Comparison of ENCODE assay signal across 21 cellular contexts in genomic region chr4:132955146-132955545, GRCh38.
"Had no signal": no experiment of that assay in that cellular context is flagged by ENCODE, and none has a peak within 500 bp of the region (broad histone marks: within the 10 kb centered on the region; RNA-seq: fewer than 3 reads in every experiment).

No MANE protein-coding gene starts in this region.

- DNase-seq: activated CD4-positive, alpha-beta T cell treated with anti-CD3 and anti-CD28 coated beads, Interleukin-2, amount 50 U/mL, for 4 hours; activated CD8-positive, alpha-beta memory T cell treated with anti-CD3 and anti-CD28 coated beads, Interleukin-2, amount 50 U/mL, for 48 hours; activated naive CD4-positive, alpha-beta T cell treated with Interleukin-2 at 50 U/mL for 16 hours; activated naive CD8-positive, alpha-beta T cell treated with anti-CD3 and anti-CD28 coated beads for 36 hours; activated T-cell treated with anti-CD3 and anti-CD28 coated beads, Interleukin-2, amount 50 U/mL, for 4 hours; cortex of kidney; effector CD4-positive, alpha-beta T cell; foreskin keratinocyte; left cardiac atrium; mesenchymal stem cell; naive B cell; occipital lobe; posterior cingulate gyrus; small intestine; stimulated activated CD4-positive, alpha-beta T cell treated with anti-CD3 and anti-CD28 coated beads, Interleukin-2, amount 100 ng/mL, for 24 hours; stimulated activated naive CD8-positive, alpha-beta T cell treated with anti-CD3 and anti-CD28 coated beads, Interleukin-15, amount 100 ng/mL, for 72 hours; SW 1271; testis; trophoblast cell; uterus; WERI-Rb-1 had no signal
